34 cellular contexts compared by ENCODE assay signal in the genomic region with DNA sequence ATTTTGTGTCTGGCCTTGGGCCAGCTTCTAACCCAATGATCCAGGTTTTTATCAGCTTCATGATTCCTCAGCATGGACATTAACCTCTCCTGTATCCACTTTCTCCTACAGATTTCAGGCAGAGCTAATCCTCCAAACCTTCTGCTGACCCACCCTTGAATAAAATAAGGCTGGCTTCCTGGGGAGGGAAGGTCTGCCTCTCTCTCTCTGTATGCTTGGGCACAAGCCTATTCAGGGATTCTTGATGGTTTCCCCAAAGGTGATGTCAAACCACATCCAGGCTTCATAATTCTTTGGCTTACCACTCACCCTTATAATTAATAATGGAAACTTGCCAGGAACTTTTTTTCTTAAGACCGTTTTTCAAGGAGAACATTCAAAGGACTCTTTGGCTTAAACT.
"Had no signal": no experiment of that assay in that cellular context is flagged by ENCODE, and none has a peak within 500 bp of the region (broad histone marks: within the 10 kb centered on the region; RNA-seq: fewer than 3 reads in every experiment).

No MANE protein-coding gene starts in this region.

- H3K4me3 ChIP-seq: adrenal gland, body of pancreas, breast epithelium, Peyer's patch had no signal

- H3K4me2 ChIP-seq: KMS-11 had no signal

- ATAC-seq: activated naive CD4-positive, alpha-beta T cell treated with anti-CD3 and anti-CD28 coated beads, Interleukin-2, amount 50 U/mL, for 72 hours; activated T-cell treated with anti-CD3 and anti-CD28 coated beads, Interleukin-2, amount 50 U/mL, for 4 hours; body of pancreas; PC-3; SK-N-SH treated with all-trans-retinoic acid at 6 μM for 48 hours; T-cell had no signal

- H3K36me3 ChIP-seq: adrenal gland, breast epithelium, Peyer's patch had no signal

- H3K9me3 ChIP-seq: adrenal gland, body of pancreas, breast epithelium, Peyer's patch had no signal

- H3K27ac ChIP-seq: adrenal gland, body of pancreas, breast epithelium, KMS-11, Peyer's patch, VCaP had no signal

- DNase-seq: activated B cell treated with CpG ODN at 0.5 μM for 24 hours; activated CD4-positive, alpha-beta memory T cell treated with anti-CD3 and anti-CD28 coated beads for 36 hours; activated CD4-positive, alpha-beta T cell treated with anti-CD3 and anti-CD28 coated beads for 4 hours; activated CD4-positive, alpha-beta T cell treated with anti-CD3 and anti-CD28 coated beads, Interleukin-2, amount 50 U/mL, for 1 hour; activated CD4-positive, CD25-positive, alpha-beta regulatory T cell treated with anti-CD3 and anti-CD28 coated beads, Interleukin-2, amount 50 U/mL, for 72 hours; activated CD8-positive, alpha-beta memory T cell treated with anti-CD3 and anti-CD28 coated beads, Interleukin-2, amount 50 U/mL, for 4 hours; activated gamma-delta T cell treated with Interleukin-2 at 50 U/mL for 16 hours; activated naive CD4-positive, alpha-beta T cell treated with anti-CD3 and anti-CD28 coated beads for 36 hours; activated T-cell treated with anti-CD3 and anti-CD28 coated beads for 4 hours; activated T-cell treated with anti-CD3 and anti-CD28 coated beads, Interleukin-2, amount 50 U/mL, for 4 hours; adrenal gland; body of pancreas; MM.1S; MV-4-11; NCI-H1092; NCI-H1436 treated with DMSO at 0.1 percent for 48 hours; NCI-H1694 treated with DMSO at 0.1 percent for 48 hours; NCI-H2029; NCI-H2171 treated with DMSO at 0.1 percent for 48 hours; NCI-H345; NCI-H510A treated with DMSO at 0.1 percent for 48 hours; NCI-H774; PC-3; Peyer's patch; RPMI8226; SIG-M5; T-cell; T-helper 2 cell; T-helper 9 cell had no signal

- H3K4me1 ChIP-seq: adrenal gland, breast epithelium, Peyer's patch had no signal
